In genomic region chr22:50169774-50170341, GRCh38 we compare ENCODE assay signal across 8 cellular contexts. TPM values are rescaled to one million over a fixed set of nuclear protein-coding genes. Genes with fewer than 3 reads are reported as not detected.
DNase-seq lines count a peak whose midpoint lies in the region; FAIRE-seq and TF ChIP-seq lines count a peak whose summit lies in the region.

No MANE protein-coding gene starts in this region.

- H3K4me3 ChIP-seq in SK-N-MC (peak overlapping the region; percentile 69), cardiac fibroblast (replicated peaks in 1 of 2; ENCODE audit: low read depth in 2 of 2, low read length in 2 of 2) (peak overlapping the region; percentile 22 to 59), neural progenitor cell (peak overlapping the region; percentile 63)

- no peaks in the 10 kb centered on the region for H3K79me2 ChIP-seq in neural progenitor cell (ENCODE audit: low read depth)

- H3F3A ChIP-seq in neural progenitor cell (ENCODE audit: low read depth), result peaks cover 13% of the 10 kb centered on the region

- H3K9me3 Mint-ChIP-seq in neural progenitor cell, result no peaks in the 10 kb centered on the region

- H3K27ac ChIP-seq in SK-N-MC (no peak overlapping the region), neural progenitor cell (no peak overlapping the region)

- peaks cover 8% of the 10 kb centered on the region for H3K4me1 Mint-ChIP-seq in neural progenitor cell

- no peaks in the 10 kb centered on the region for H3K36me3 Mint-ChIP-seq in neural progenitor cell

- no peak overlapping the region for H3K27ac Mint-ChIP-seq in neural progenitor cell

- no peak for FAIRE-seq in GM19239 (lab: Jason Lieb, UNC)

- H3K36me3 ChIP-seq in SK-N-MC (ENCODE audit: insufficient read depth, low read length) (no peaks in the 10 kb centered on the region), neural progenitor cell (no peaks in the 10 kb centered on the region)

- H2AFZ ChIP-seq in neural progenitor cell (replicated peaks), result no peak overlapping the region

- H3K4me2 ChIP-seq in neural progenitor cell, result peak overlapping the region; percentile 81

- H4K20me1 ChIP-seq in neural progenitor cell (ENCODE audit: low read depth), result no peaks in the 10 kb centered on the region

- DNase-seq in NCI-H2081 (lab: John Stamatoyannopoulos, UW), result peak; percentile 15 to 53
- no peak for DNase-seq in NCI-H2081 treated with DMSO at 0.1 percent for 48 hours (lab: John Stamatoyannopoulos, UW)
- DNase-seq in SK-N-MC (ENCODE audit: low read depth, low spot score), result no peak
- peak; percentile 37 to 41 for DNase-seq in cardiac fibroblast (ENCODE audit: low read depth in 2 of 2)
- peak; percentile 58 for DNase-seq in neural progenitor cell (ENCODE audit: low spot score)
- no peak for DNase-seq in EL
- no peak for DNase-seq in GM19239 (ENCODE audit: insufficient read length, low spot score)
- DNase-seq in Kasumi-1 (lab: John Stamatoyannopoulos, UW), result no peak

- H3K27me3 Mint-ChIP-seq in neural progenitor cell (ENCODE audit: insufficient read depth, low read depth), result peaks cover 28% of the 10 kb centered on the region

- H3K4me1 ChIP-seq in neural progenitor cell, result no peaks in the 10 kb centered on the region

- H3K4me3 Mint-ChIP-seq in neural progenitor cell, result peak overlapping the region; percentile 68

- H3K9ac ChIP-seq in SK-N-MC (ENCODE audit: insufficient read length) (no peak overlapping the region), neural progenitor cell (no peak overlapping the region)

- H3K9me3 ChIP-seq in SK-N-MC (ENCODE audit: low read depth, low read length) (no peaks in the 10 kb centered on the region), neural progenitor cell (ENCODE audit: low read depth) (no peaks in the 10 kb centered on the region)

- peaks cover 52% of the 10 kb centered on the region for H3K27me3 ChIP-seq in neural progenitor cell

- TF ChIP-seq CTCF in cardiac fibroblast (IDR thresholded peaks at IDR 0.05; ENCODE audit: low read depth, low read length), result no peak
- TF ChIP-seq CTCF in neural progenitor cell (IDR thresholded peaks at IDR 0.05), result peak; percentile 18

RNA-seq across cellular contexts. Expression of gene PANX2, which starts 0.7 kb away (rescaled TPM):
- total RNA-seq in neural progenitor cell (ENCODE audit: low replicate concordance), result 0.88 and 1.9 TPM in 2 replicates

RNA-seq across cellular contexts. Expression of gene TRABD, which starts 15.9 kb away (rescaled TPM):
- 15.4 and 37.4 TPM in 2 replicates for total RNA-seq in neural progenitor cell (ENCODE audit: low replicate concordance)

RNA-seq across cellular contexts. Expression of gene SELENOO, which starts 31.0 kb away (rescaled TPM):
- total RNA-seq in neural progenitor cell (ENCODE audit: low replicate concordance), result 7.6 and 20.8 TPM in 2 replicates

Comparison
In these comparisons a context has a peak if more than half of its experiments do, and no peak if none do; other contexts are left out.
1. DNase-seq: peak in NCI-H2081 (2 of 2), cardiac fibroblast (2 of 2) and neural progenitor cell (single experiment); none in NCI-H2081 treated with DMSO at 0.1 percent for 48 hours (single experiment), SK-N-MC (single experiment), EL (single experiment), GM19239 (single experiment) and Kasumi-1 (0 of 2).
2. Peak in every context shown above with its lines, with median percentiles within 50 percentile points of each other: H3K4me3 ChIP-seq.